In genomic region chr3:191728186-191728585, GRCh38 we compare ENCODE assay signal across 8 cellular contexts.
"Had no signal": no experiment of that assay in that cellular context is flagged by ENCODE, and none has a peak within 500 bp of the region (broad histone marks: within the 10 kb centered on the region; RNA-seq: fewer than 3 reads in every experiment).

No MANE protein-coding gene starts in this region.

- ATAC-seq: GM12878 had no signal

- H3K4me3 ChIP-seq: GM12878 had no signal

- DNase-seq: GDM1, GF-D8 had no signal

- FAIRE-seq: G401.6, GM12878, GM12891, GM12892, GM18507, GM19239 had no signal
